Comparison of ENCODE assay signal across 8 cellular contexts in the genomic region with DNA sequence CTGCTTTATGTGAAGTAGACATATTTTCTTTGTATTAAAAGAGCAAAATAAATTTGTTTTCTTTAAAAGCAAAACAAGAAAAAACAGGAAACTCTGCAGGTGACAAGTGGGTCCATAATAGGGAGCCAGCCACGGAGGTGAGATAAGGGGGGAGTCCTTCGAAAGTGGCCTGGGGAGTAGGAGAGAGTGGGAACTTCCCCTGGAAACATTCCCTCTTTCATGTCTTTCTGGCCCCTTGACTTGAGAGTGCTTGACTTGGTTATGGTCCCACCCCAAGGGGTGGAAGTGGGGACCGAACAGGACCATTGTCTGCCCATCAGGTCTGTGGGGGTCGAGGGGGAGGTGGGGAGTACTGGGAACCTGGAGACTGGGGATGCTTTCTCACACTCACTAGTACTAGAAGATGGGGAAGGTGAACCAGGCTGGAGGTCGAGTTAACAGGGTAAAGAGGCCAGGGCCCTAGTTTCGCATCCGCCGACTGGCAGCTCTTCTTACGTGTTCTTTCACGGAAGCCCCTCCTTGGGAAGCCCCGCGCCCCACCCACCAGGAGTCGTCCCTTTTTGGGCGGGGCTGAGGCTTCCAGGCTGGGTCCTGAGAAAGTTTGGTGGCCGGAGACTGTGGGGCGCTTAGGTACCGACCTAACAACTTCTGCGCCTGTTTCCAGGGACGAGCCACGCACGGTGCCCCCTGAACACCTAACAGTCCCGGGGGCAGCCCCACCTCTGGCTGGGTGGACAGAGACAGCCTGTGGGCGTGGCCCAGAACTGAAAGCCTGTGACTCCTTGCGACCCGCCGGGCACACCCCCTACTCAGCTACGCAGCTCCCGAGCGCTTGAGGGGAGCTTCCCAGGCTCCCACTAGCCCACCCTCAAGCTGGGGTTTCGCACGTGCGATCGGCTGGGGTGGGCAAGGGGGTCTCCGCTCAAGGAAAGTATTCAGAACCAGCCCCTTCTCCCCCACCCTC. TPM values are rescaled to one million over a fixed set of nuclear protein-coding genes. Genes with fewer than 3 reads are reported as not detected.
A peak's percentile ranks its signal among the peaks of the same experiment; 100 is the strongest.
DNase-seq lines count a peak whose midpoint lies in the region; ATAC-seq, FAIRE-seq and TF ChIP-seq lines count a peak whose summit lies in the region.

No MANE protein-coding gene starts in this region.

- no peaks in the 10 kb centered on the region for H3K36me3 Mint-ChIP-seq in memory B cell

- POLR2A ChIA-PET in AG04450 (lab: Yijun Ruan, JAX) = interaction anchor here (1.8 to 2.9 kb wide), 2 partner anchors 8 to 11 kb away, joined by 9 to 13 read pairs; partner anchors contain the start of genes B3GNT9 and NOL3

- H3K27me3 Mint-ChIP-seq in memory B cell = no peaks in the 10 kb centered on the region

- no peak for FAIRE-seq in bronchial epithelial cell (lab: Jason Lieb, UNC)

- H3K4me3 Mint-ChIP-seq in memory B cell = peak overlapping the region; percentile 88

- CTCF ChIA-PET in AG04450 (lab: Charles Lee) = interaction anchor here (0.6 to 3.1 kb wide), 4 partner anchors 8 to 330 kb away, joined by 3 to 11 read pairs (median 8); partner anchors contain the start of gene B3GNT9

- peaks cover 2% of the 10 kb centered on the region for H3K36me3 ChIP-seq in bronchial epithelial cell (ENCODE audit: control insufficient read depth, insufficient read depth, low read length)

- DNase-seq in AG04450 (ENCODE audit: low read depth, low spot score) (no peak), T-helper 9 cell (peak; percentile 72), bronchial epithelial cell (ENCODE audit: low read depth) (peak; percentile 48), memory B cell (ENCODE audit: low spot score in 2 of 2) (peak; percentile 70 to 82), GOT3 (lab: John Stamatoyannopoulos, UW) (no peak)
- peak; percentile 37 to 68 for DNase-seq in stimulated activated CD8-positive, alpha-beta memory T cell treated with anti-CD3 and anti-CD28 coated beads, Interleukin-7, amount 100 ng/mL, for 1 hour (ENCODE audit: low read depth in 2 of 2)

- TF ChIP-seq CTCF in AG04450 (IDR thresholded peaks at IDR 0.05; ENCODE audit: low read depth, low read length) (no peak), bronchial epithelial cell (IDR thresholded peaks at IDR 0.05; ENCODE audit: insufficient read depth, low read length, severe bottlenecking) (no peak)

- peak overlapping the region; percentile 88 for H3K27ac Mint-ChIP-seq in memory B cell

- H3K4me3 ChIP-seq in AG04450 (ENCODE audit: low read depth, low read length) (peak overlapping the region; percentile 92), bronchial epithelial cell (ENCODE audit: low read depth, low read length) (peak overlapping the region; percentile 98)

- H3K27me3 ChIP-seq in AG04450 (ENCODE audit: control insufficient read depth, insufficient read depth, low read length) (peaks cover 28% of the 10 kb centered on the region), bronchial epithelial cell (ENCODE audit: control insufficient read depth, insufficient read depth, low read length) (no peaks in the 10 kb centered on the region)

- H3K27ac ChIP-seq in AG04450 (ENCODE audit: low read depth, low read length) = no peak overlapping the region

- peaks cover 12% of the 10 kb centered on the region; the same call in 1 of the 2 replicates for H3K9me3 ChIP-seq in AG04450 (ENCODE audit: control insufficient read depth, insufficient read depth, low read length)

- ATAC-seq in GM19043 (IDR thresholded peaks at IDR 0.05; ENCODE audit: low read depth, unreplicated experiment) (peak; percentile 22), HG03342 (IDR thresholded peaks at IDR 0.05; ENCODE audit: unreplicated experiment) (peak; percentile 31), memory B cell (ENCODE audit: low read depth) (peak; percentile 60)

- H3K4me1 Mint-ChIP-seq in memory B cell = peaks cover 35% of the 10 kb centered on the region

- no peaks in the 10 kb centered on the region for H3K9me3 Mint-ChIP-seq in memory B cell

RNA-seq across cellular contexts. Expression of gene TRADD, which starts 0.8 kb away (rescaled TPM):
- 9.4 and 10.9 TPM in 2 replicates for polyA plus RNA-seq in AG04450 (2011; rRNA removed)
- 3.7 and 4.6 TPM in 2 replicates for polyA minus RNA-seq in AG04450 (2011; rRNA and poly(A)+ RNA removed)
- total RNA-seq in bronchial epithelial cell = 31.9 and 35.8 TPM in 2 replicates

RNA-seq across cellular contexts. Expression of gene FBXL8, which starts 0.8 kb away (rescaled TPM):
- polyA plus RNA-seq in AG04450 (2011; rRNA removed) = 2.7 and 3.2 TPM in 2 replicates
- 2.1 TPM in 2 replicates for polyA minus RNA-seq in AG04450 (2011; rRNA and poly(A)+ RNA removed)
- total RNA-seq in bronchial epithelial cell = 4.1 and 4.5 TPM in 2 replicates

RNA-seq across cellular contexts. Expression of gene HSF4, which starts 5.6 kb away (rescaled TPM):
- polyA plus RNA-seq in AG04450 (2011; rRNA removed) = 0.82 and 1.0 TPM in 2 replicates
- polyA minus RNA-seq in AG04450 (2011; rRNA and poly(A)+ RNA removed) = 1.5 and 2.6 TPM in 2 replicates
- 3.7 and 8.1 TPM in 2 replicates for total RNA-seq in bronchial epithelial cell

RNA-seq across cellular contexts. Expression of gene B3GNT9, which starts 8.1 kb away (rescaled TPM):
- polyA plus RNA-seq in AG04450 (2011; rRNA removed) = 18.6 and 25.6 TPM in 2 replicates
- 20.3 and 21.7 TPM in 2 replicates for polyA minus RNA-seq in AG04450 (2011; rRNA and poly(A)+ RNA removed)
- total RNA-seq in bronchial epithelial cell = 8.7 and 11.4 TPM in 2 replicates

RNA-seq across cellular contexts. Expression of gene NOL3, which starts 11.4 kb away (rescaled TPM):
- 8.2 and 10.7 TPM in 2 replicates for polyA plus RNA-seq in AG04450 (2011; rRNA removed)
- 3.9 and 4.7 TPM in 2 replicates for polyA minus RNA-seq in AG04450 (2011; rRNA and poly(A)+ RNA removed)
- total RNA-seq in bronchial epithelial cell = 28.2 and 37.8 TPM in 2 replicates

Comparison
In these comparisons a context has a peak if more than half of its experiments do, and no peak if none do; other contexts are left out.
1. DNase-seq: peak in T-helper 9 cell (single experiment), bronchial epithelial cell (single experiment), memory B cell (2 of 2) and stimulated activated CD8-positive, alpha-beta memory T cell treated with anti-CD3 and anti-CD28 coated beads, Interleukin-7, amount 100 ng/mL, for 1 hour (2 of 2); none in AG04450 (single experiment) and GOT3 (single experiment).
2. Peak in every context shown above with its lines, with median percentiles within 50 percentile points of each other: ATAC-seq.